Comparison of ENCODE assay signal across 8 cellular contexts in genomic region chr16:70427786-70428177, GRCh38. TPM values are rescaled to one million over a fixed set of nuclear protein-coding genes. Genes with fewer than 3 reads are reported as not detected.
DNase-seq lines count a peak whose midpoint lies in the region; ATAC-seq and TF ChIP-seq lines count a peak whose summit lies in the region.

No MANE protein-coding gene starts in this region.

- peak overlapping the region; percentile 87 for H3K27ac ChIP-seq in HCT116 (ENCODE audit: low read depth, low read length)
- H3K27ac ChIP-seq in WERI-Rb-1: peak overlapping the region; percentile 90
- H3K27ac ChIP-seq in hepatocyte: peak overlapping the region; percentile 98
- peak overlapping the region; percentile 94 for H3K27ac ChIP-seq in smooth muscle cell (ENCODE audit: low read depth)
- peak overlapping the region in 1 of 2 donors; percentile 6 for H3K27ac ChIP-seq in prostate gland

- POLR2A ChIA-PET in HCT116 (lab: Charles Lee): interaction anchor here (0.7 to 1.1 kb wide), 5 partner anchors 12 to 46 kb away, joined by 3 to 9 read pairs (median 3); no protein-coding TSS in a partner anchor

- H3K9ac ChIP-seq in HCT116 (ENCODE audit: low read length) (peak overlapping the region; percentile 63), smooth muscle cell (ENCODE audit: low read depth) (peak overlapping the region; percentile 31)

- H3K9me3 ChIP-seq in HCT116 (ENCODE audit: control insufficient read depth in 1 of 2, insufficient read depth in 1 of 2, low read depth in 1 of 2, low read length in 2 of 2) (no peaks in the 10 kb centered on the region), WERI-Rb-1 (ENCODE audit: severe bottlenecking) (no peaks in the 10 kb centered on the region), hepatocyte (ENCODE audit: low read depth) (no peaks in the 10 kb centered on the region), smooth muscle cell (replicated peaks; ENCODE audit: low read depth) (no peaks in the 10 kb centered on the region), prostate gland (no peaks in the 10 kb centered on the region)

- H3K79me2 ChIP-seq in HCT116 (ENCODE audit: insufficient read depth, low read length) (peaks cover 6% of the 10 kb centered on the region), hepatocyte (peaks cover 78% of the 10 kb centered on the region), smooth muscle cell (ENCODE audit: low read depth) (peaks cover 80% of the 10 kb centered on the region)

- H3K9me2 ChIP-seq in HCT116 (ENCODE audit: insufficient read depth): no peaks in the 10 kb centered on the region
- no peaks in the 10 kb centered on the region for H3K9me2 ChIP-seq in hepatocyte (replicated peaks; ENCODE audit: insufficient read depth)

- RAD21 ChIA-PET in HCT116 (lab: Charles Lee; ENCODE audit: low non-redundant PET in 1 of 2, low total read pairs in 2 of 2, uncharacterized antibody in 2 of 2, unreplicated experiment in 2 of 2): interaction anchor here in 1 of 2 experiments (0.5 kb wide), 1 partner anchor 31 kb away, joined by 3 read pairs; no protein-coding TSS in a partner anchor

- peak overlapping the region; percentile 78 for H3K4me2 ChIP-seq in HCT116 (ENCODE audit: low read length)
- H3K4me2 ChIP-seq in hepatocyte: peak overlapping the region; percentile 66
- peak overlapping the region; percentile 65 for H3K4me2 ChIP-seq in smooth muscle cell

- peaks cover 36 to 59% of the 10 kb centered on the region in 2 experiments for H3K4me1 ChIP-seq in HCT116 (ENCODE audit: control insufficient read depth in 1 of 2, insufficient read depth in 2 of 2, low read length in 2 of 2)
- peaks cover 64% of the 10 kb centered on the region for H3K4me1 ChIP-seq in hepatocyte (ENCODE audit: insufficient read depth)
- H3K4me1 ChIP-seq in smooth muscle cell (ENCODE audit: low read depth): peaks cover 39% of the 10 kb centered on the region
- H3K4me1 ChIP-seq in prostate gland (replicated peaks): peaks cover 3% of the 10 kb centered on the region

- H3F3A ChIP-seq in smooth muscle cell (ENCODE audit: low read depth): peaks cover 30% of the 10 kb centered on the region

- H2AFZ ChIP-seq in HCT116 (ENCODE audit: low read depth, low read length, poor library complexity, severe bottlenecking): no peak overlapping the region
- no peak overlapping the region for H2AFZ ChIP-seq in hepatocyte
- H2AFZ ChIP-seq in smooth muscle cell (ENCODE audit: low read depth): no peak overlapping the region

- ATAC-seq in HCT116 (no peak; the same call in 1 of the 2 replicates), HG02852 (IDR thresholded peaks at IDR 0.05; ENCODE audit: unreplicated experiment) (no peak)

- CTCF ChIA-PET in HCT116 (lab: Charles Lee): interaction anchor here (0.7 kb wide), 1 partner anchor 26 kb away, joined by 3 read pairs; the partner anchor contains the start of gene FCSK

- BruUV-seq in HCT116 (replicated peaks; lab: Mats Ljungman, UMichigan): TSS peak; percentile 61

- 37% methylated on average over 4 of the region's 4 CpGs for WGBS in hepatocyte (ENCODE audit: low lambda C conversion rate, missing lambda C conversion rate)
- 39% methylated on average over 4 of the region's 4 CpGs for WGBS in smooth muscle cell (ENCODE audit: low lambda C conversion rate)
- 46% methylated on average over 4 of the region's 4 CpGs for WGBS in prostate gland

- intact Hi-C loops in HCT116 (cut with micrococcal nuclease): no loop called here
- intact Hi-C loops in prostate gland (cut with DNase I): no loop called here

- DNase-seq in HCT116 (ENCODE audit: low read depth, low spot score) (no peak), WERI-Rb-1 (no peak), hepatocyte (ENCODE audit: low spot score) (no peak), smooth muscle cell (lab: John Stamatoyannopoulos, UW; ENCODE audit: unreplicated experiment) (no peak), prostate gland (ENCODE audit: low spot score) (no peak), HPDE6-E6E7 (ENCODE audit: extremely low spot score) (no peak), NCI-H510A treated with DMSO at 0.1 percent for 48 hours (lab: John Stamatoyannopoulos, UW) (no peak)

- H4K20me1 ChIP-seq in HCT116 (ENCODE audit: insufficient read depth): no peaks in the 10 kb centered on the region
- no peaks in the 10 kb centered on the region for H4K20me1 ChIP-seq in hepatocyte (ENCODE audit: insufficient read depth, poor library complexity, severe bottlenecking)
- H4K20me1 ChIP-seq in smooth muscle cell (ENCODE audit: low read depth): peaks cover 61% of the 10 kb centered on the region

- H3K36me3 ChIP-seq in HCT116 (ENCODE audit: control insufficient read depth in 1 of 2, insufficient read depth in 2 of 2, low read length in 2 of 2) (no peaks in the 10 kb centered on the region), WERI-Rb-1 (peaks cover 46% of the 10 kb centered on the region), hepatocyte (replicated peaks; ENCODE audit: insufficient read depth, low read depth) (no peaks in the 10 kb centered on the region), smooth muscle cell (ENCODE audit: low read depth) (no peaks in the 10 kb centered on the region), prostate gland (no peaks in the 10 kb centered on the region)

- H3K27me3 ChIP-seq in HCT116 (ENCODE audit: insufficient read depth, low read length) (no peaks in the 10 kb centered on the region), WERI-Rb-1 (ENCODE audit: insufficient read depth, low read depth, severe bottlenecking) (no peaks in the 10 kb centered on the region), hepatocyte (no peaks in the 10 kb centered on the region), smooth muscle cell (ENCODE audit: low read depth) (no peaks in the 10 kb centered on the region), prostate gland (replicated peaks; ENCODE audit: insufficient read depth) (no peaks in the 10 kb centered on the region)

- TF ChIP-seq CTCF in HCT116 (IDR thresholded peaks at IDR 0.05 in 2 of 3, conservative IDR thresholded peaks at IDR 0.05 in 1 of 3; ENCODE audit: borderline replicate concordance in 1 of 3, insufficient read depth in 1 of 3, low read depth in 2 of 3, low read length in 2 of 3): no peak
- no peak for TF ChIP-seq CTCF in WERI-Rb-1 (IDR thresholded peaks at IDR 0.05; ENCODE audit: low read depth, low read length)
- no peak for TF ChIP-seq CTCF in hepatocyte (IDR thresholded peaks at IDR 0.05; ENCODE audit: poor library complexity)
- no peak for TF ChIP-seq CTCF in smooth muscle cell (IDR thresholded peaks at IDR 0.05; ENCODE audit: borderline replicate concordance, insufficient read depth, poor library complexity, severe bottlenecking)
- no peak for TF ChIP-seq CTCF in prostate gland (IDR thresholded peaks at IDR 0.05)

- TF ChIP-seq POLR2A in HCT116 (IDR thresholded peaks at IDR 0.05; ENCODE audit: borderline replicate concordance, extremely low read depth, insufficient read depth, insufficient read length) (no peak), prostate gland (IDR thresholded peaks at IDR 0.05) (no peak)

- TF ChIP-seq RAD21 in HCT116 (IDR thresholded peaks at IDR 0.05; ENCODE audit: low read depth): no peak

- H3K4me3 ChIP-seq in HCT116 (replicated peaks in 1 of 2; ENCODE audit: low read depth in 1 of 2, low read length in 2 of 2) (peak overlapping the region; percentile 2 to 46), WERI-Rb-1 (ENCODE audit: low read depth, low read length) (no peak overlapping the region), hepatocyte (no peak overlapping the region), smooth muscle cell (no peak overlapping the region), prostate gland (no peak overlapping the region)

TF ChIP-seq in HCT116, 20 proteins besides CTCF, POLR2A, EP300 and RAD21:
- peak; percentile 66; the same call in 1 of the 2 replicates for TF ChIP-seq MAX (IDR thresholded peaks at IDR 0.05)
- no peak for TF ChIP-seq ZBTB33 (IDR thresholded peaks at IDR 0.05; ENCODE audit: extremely low read depth, insufficient replicate concordance, low read length)

RNA-seq across cellular contexts. Expression of gene ST3GAL2, which starts 11.1 kb away (rescaled TPM):
- 9.5 TPM for total RNA-seq in HCT116 (2021; ENCODE audit: unreplicated experiment)
- polyA plus RNA-seq in HCT116 (2012): 4.0 and 6.3 TPM in 2 replicates
- 24.2 and 29.2 TPM in 2 replicates for total RNA-seq in hepatocyte
- 20.8 and 25.6 TPM in 2 replicates for polyA plus RNA-seq in hepatocyte
- total RNA-seq in smooth muscle cell: 30.2 and 32.5 TPM in 2 replicates
- 31.6 and 42.3 TPM in 2 replicates for polyA plus RNA-seq in smooth muscle cell
- total RNA-seq in prostate gland: 10 to 100 TPM in 1 of 2 donors, 1 to 10 TPM in 1; 8.7 to 54.5 TPM

RNA-seq across cellular contexts. Expression of gene FCSK, which starts 26.6 kb away (rescaled TPM):
- total RNA-seq in HCT116 (2021; ENCODE audit: unreplicated experiment) (17.1 TPM), hepatocyte (13.3 and 25.9 TPM in 2 replicates), smooth muscle cell (5.7 and 16.5 TPM in 2 replicates), prostate gland (10 to 100 TPM; 23.0 to 33.1 TPM)
- polyA plus RNA-seq in HCT116 (2012): 11.9 and 12.5 TPM in 2 replicates
- polyA plus RNA-seq in hepatocyte (12.1 and 15.7 TPM in 2 replicates), smooth muscle cell (4.8 and 6.3 TPM in 2 replicates)

Comparison
In these comparisons a context has a peak if more than half of its experiments do, and no peak if none do; other contexts are left out.
1. H3K4me3 ChIP-seq: peak in HCT116 (2 of 2); none in WERI-Rb-1 (single experiment), hepatocyte (single experiment), smooth muscle cell (single experiment) and prostate gland (0 of 2).
2. Peak in every context shown above with its lines, with median percentiles within 50 percentile points of each other: H3K4me2 ChIP-seq.